20 cellular contexts compared by ENCODE assay signal in genomic region chr17:59327136-59327878, GRCh38.
DNase-seq lines count a peak whose midpoint lies in the region; ATAC-seq and TF ChIP-seq lines count a peak whose summit lies in the region.
"Had no signal": no experiment of that assay in that cellular context is flagged by ENCODE, and none has a peak within 500 bp of the region (broad histone marks: within the 10 kb centered on the region; RNA-seq: fewer than 3 reads in every experiment).

No MANE protein-coding gene starts in this region.

- H3K36me3 ChIP-seq in parathyroid adenoma (ENCODE audit: control insufficient read depth, insufficient read depth, low read length), result no peaks in the 10 kb centered on the region
- H3K36me3 ChIP-seq: cardiac muscle cell, upper lobe of left lung had no signal

- H3K9ac ChIP-seq in parathyroid adenoma, result no peak overlapping the region

- peaks cover 40% of the 10 kb centered on the region for H3K4me1 ChIP-seq in parathyroid adenoma

- H3K79me2 ChIP-seq in parathyroid adenoma, result peaks cover 3% of the 10 kb centered on the region

- ATAC-seq in HG03432 (IDR thresholded peaks at IDR 0.05; ENCODE audit: unreplicated experiment), result no peak
- no peak for ATAC-seq in HG03565 (IDR thresholded peaks at IDR 0.05; ENCODE audit: unreplicated experiment)
- ATAC-seq: esophagus mucosa, left colon had no signal

- H3K27ac ChIP-seq in coronary artery (peak overlapping the region; percentile 62 to 65), parathyroid adenoma (peak overlapping the region; percentile 96), caudate nucleus (ENCODE audit: low read depth, low read length) (no peak overlapping the region)
- H3K27ac ChIP-seq: 22Rv1, cardiac muscle cell had no signal

- no peak overlapping the region for H3K4me3 ChIP-seq in coronary artery
- peak overlapping the region; percentile 22 for H3K4me3 ChIP-seq in parathyroid adenoma (ENCODE audit: low read depth, low read length)
- H3K4me3 ChIP-seq: cardiac muscle cell, upper lobe of left lung had no signal

- H2AFZ ChIP-seq in parathyroid adenoma, result no peak overlapping the region

- H3K4me2 ChIP-seq in parathyroid adenoma (ENCODE audit: low read length), result peak overlapping the region; percentile 60

- no peaks in the 10 kb centered on the region for H3K27me3 ChIP-seq in parathyroid adenoma (ENCODE audit: control insufficient read depth, insufficient read depth, low read length)
- H3K27me3 ChIP-seq: cardiac muscle cell, upper lobe of left lung had no signal

- TF ChIP-seq CTCF in coronary artery (IDR thresholded peaks at IDR 0.05) (no peak), parathyroid adenoma (IDR thresholded peaks at IDR 0.05) (no peak)

- DNase-seq in NCI-H2171 treated with DMSO at 0.1 percent for 48 hours (lab: John Stamatoyannopoulos, UW), result peak; percentile 55
- DNase-seq in NCI-H2171 (lab: John Stamatoyannopoulos, UW), result no peak
- DNase-seq in DMS 273 (lab: John Stamatoyannopoulos, UW; ENCODE audit: unreplicated experiment), result peak; percentile 65
- DNase-seq in coronary artery (ENCODE audit: low spot score), result no peak
- DNase-seq in caudate nucleus (lab: John Stamatoyannopoulos, UW), result no peak
- DNase-seq: activated CD4-positive, alpha-beta T cell treated with anti-CD3 and anti-CD28 coated beads, Interleukin-2, amount 50 U/mL, for 4 hours; GF-D8; hippocampal formation; left colon; naive B cell; NCI-H1694; NK-92 treated with Interleukin-12 subunit alpha and Interleukin-12 subunit beta, amount 100 ng/mL, for 24 hours; stimulated activated CD4-positive, alpha-beta T cell treated with anti-CD3 and anti-CD28 coated beads, Interleukin-2, amount 100 ng/mL, for 24 hours; upper lobe of left lung had no signal

- H3K9me3 ChIP-seq in parathyroid adenoma (ENCODE audit: control insufficient read depth, low read length), result no peaks in the 10 kb centered on the region

Comparison
In these comparisons a context has a peak if more than half of its experiments do, and no peak if none do; other contexts are left out.
1. DNase-seq: peak in NCI-H2171 treated with DMSO at 0.1 percent for 48 hours (single experiment) and DMS 273 (single experiment); none in NCI-H2171 (single experiment), coronary artery (single experiment) and caudate nucleus (0 of 61).